32 cellular contexts compared by ENCODE assay signal in genomic region chr2:25034081-25034480, GRCh38.
"Had no signal": no experiment of that assay in that cellular context is flagged by ENCODE, and none has a peak within 500 bp of the region (broad histone marks: within the 10 kb centered on the region; RNA-seq: fewer than 3 reads in every experiment).

No MANE protein-coding gene starts in this region.

- H3K4me3 Mint-ChIP-seq: naive thymus-derived CD4-positive, alpha-beta T cell; natural killer cell; nephron; neural progenitor cell; stimulated activated memory B cell treated with anti-CD40 and anti-IgM and Interleukin-4, amounts not matched to agents 10 μg/mL and 1 μg/mL and 100 μg/mL, for 72 hours; stimulated activated naive CD8-positive, alpha-beta T cell treated with anti-CD3 and anti-CD28 coated beads, Interleukin-15, amount 100 ng/mL, for 72 hours; type B pancreatic cell had no signal

- H3K79me2 ChIP-seq: parathyroid adenoma had no signal

- H3K27ac Mint-ChIP-seq: naive thymus-derived CD4-positive, alpha-beta T cell; natural killer cell; nephron; neural progenitor cell; progenitor cell of endocrine pancreas; stimulated activated memory B cell treated with anti-CD40 and anti-IgM and Interleukin-4, amounts not matched to agents 10 μg/mL and 1 μg/mL and 100 μg/mL, for 72 hours; stimulated activated naive CD8-positive, alpha-beta T cell treated with anti-CD3 and anti-CD28 coated beads, Interleukin-15, amount 100 ng/mL, for 72 hours; type B pancreatic cell had no signal

- H3K9ac ChIP-seq: neural progenitor cell, parathyroid adenoma had no signal

- H3K9me3 ChIP-seq: ovary, spleen, suprapubic skin, testis, tibial artery, transverse colon, upper lobe of right lung, uterus had no signal

- DNase-seq: naive thymus-derived CD4-positive, alpha-beta T cell; natural killer cell; occipital lobe; ovary; posterior cingulate gyrus; retina; right cardiac atrium; spleen; stimulated activated CD4-positive, alpha-beta T cell treated with anti-CD3 and anti-CD28 coated beads, Interleukin-12 subunit alpha, Interleukin-12 subunit beta, amount 100 ng/mL, for 4 hours; stimulated activated CD4-positive, alpha-beta T cell treated with anti-CD3 and anti-CD28 coated beads, Interleukin-1b, Interleukin-23, amount 100 ng/mL, for 48 hours; stimulated activated CD4-positive, alpha-beta T cell treated with anti-CD3 and anti-CD28 coated beads, Interleukin-4, amount 100 ng/mL, for 1 hour; stimulated activated CD4-positive, alpha-beta T cell treated with anti-CD3 and anti-CD28 coated beads, Interleukin-4, amount 100 ng/mL, for 4 hours; stimulated activated CD8-positive, alpha-beta memory T cell treated with anti-CD3 and anti-CD28 coated beads, Interleukin-4, amount 100 ng/mL, for 48 hours; stimulated activated naive CD4-positive, alpha-beta T cell; stimulated activated naive CD8-positive, alpha-beta T cell treated with anti-CD3 and anti-CD28 coated beads, Interleukin-15, amount 100 ng/mL, for 72 hours; stimulated activated naive CD8-positive, alpha-beta T cell treated with anti-CD3 and anti-CD28 coated beads, Interleukin-15, Interleukin-2, amounts not matched to agents 100 U/mL and 50 U/mL, for 24 hours; substantia nigra; testis; tibial artery; transverse colon; upper lobe of right lung; uterus had no signal

- H3K27me3 ChIP-seq: neural progenitor cell, ovary, spleen, suprapubic skin, testis, tibial artery, transverse colon, upper lobe of right lung, uterus had no signal

- H3K9me3 Mint-ChIP-seq: natural killer cell; stimulated activated naive CD8-positive, alpha-beta T cell treated with anti-CD3 and anti-CD28 coated beads, Interleukin-15, amount 100 ng/mL, for 72 hours; type B pancreatic cell had no signal

- H3K4me3 ChIP-seq: neural progenitor cell, ovary, skin epidermis, smooth muscle cell, spleen, suprapubic skin, testis, tibial artery, transverse colon, upper lobe of right lung, uterus had no signal

- H3K36me3 Mint-ChIP-seq: naive thymus-derived CD4-positive, alpha-beta T cell; natural killer cell; neural progenitor cell; stimulated activated memory B cell treated with anti-CD40 and anti-IgM and Interleukin-4, amounts not matched to agents 10 μg/mL and 1 μg/mL and 100 μg/mL, for 72 hours; type B pancreatic cell had no signal

- H3K4me1 Mint-ChIP-seq: natural killer cell; stimulated activated naive CD8-positive, alpha-beta T cell treated with anti-CD3 and anti-CD28 coated beads, Interleukin-15, amount 100 ng/mL, for 72 hours had no signal

- H3K4me2 ChIP-seq: neural progenitor cell, smooth muscle cell had no signal

- H3K27me3 Mint-ChIP-seq: stimulated activated memory B cell treated with anti-CD40 and anti-IgM and Interleukin-4, amounts not matched to agents 10 μg/mL and 1 μg/mL and 100 μg/mL, for 72 hours; stimulated activated naive CD8-positive, alpha-beta T cell treated with anti-CD3 and anti-CD28 coated beads, Interleukin-15, amount 100 ng/mL, for 72 hours had no signal

- H3K36me3 ChIP-seq: neural progenitor cell, ovary, spleen, suprapubic skin, tibial artery, transverse colon, upper lobe of right lung, uterus had no signal

- ATAC-seq: naive thymus-derived CD4-positive, alpha-beta T cell; natural killer cell; right cardiac atrium; sciatic nerve; stimulated activated memory B cell treated with anti-CD40 and anti-IgM and Interleukin-4, amounts not matched to agents 10 μg/mL and 1 μg/mL and 100 μg/mL, for 72 hours; stimulated activated naive CD8-positive, alpha-beta T cell treated with anti-CD3 and anti-CD28 coated beads, Interleukin-15, amount 100 ng/mL, for 72 hours; stimulated activated naive CD8-positive, alpha-beta T cell treated with anti-CD3 and anti-CD28 coated beads, Interleukin-15, Interleukin-2, amounts not matched to agents 100 U/mL and 50 U/mL, for 24 hours; upper lobe of right lung had no signal

- H2AFZ ChIP-seq: neural progenitor cell, parathyroid adenoma had no signal

- H3K4me1 ChIP-seq: neural progenitor cell, parathyroid adenoma, suprapubic skin, testis, tibial artery, transverse colon, upper lobe of right lung, uterus had no signal

- H3K27ac ChIP-seq: neural progenitor cell, ovary, parathyroid adenoma, skin epidermis, spleen, suprapubic skin, testis, tibial artery, transverse colon, upper lobe of right lung, uterus had no signal
